Comparison of ENCODE assay signal across 16 cellular contexts in genomic region chrX:25019707-25020390, GRCh38. TPM values are rescaled to one million over a fixed set of nuclear protein-coding genes. Genes with fewer than 3 reads are reported as not detected.
A peak's percentile ranks its signal among the peaks of the same experiment; 100 is the strongest.
DNase-seq lines count a peak whose midpoint lies in the region; ATAC-seq, FAIRE-seq and TF ChIP-seq lines count a peak whose summit lies in the region.
"Had no signal": no experiment of that assay in that cellular context is flagged by ENCODE, and none has a peak within 500 bp of the region (broad histone marks: within the 10 kb centered on the region; RNA-seq: fewer than 3 reads in every experiment).

No MANE protein-coding gene starts in this region.

- CTCF ChIA-PET in HEK293T (lab: Yijun Ruan, JAX), result interaction anchor here (0.7 to 1.3 kb wide), 2 partner anchors 9 to 181 kb away, joined by 3 to 4 read pairs; no protein-coding TSS in a partner anchor

- ATAC-seq in SK-N-SH treated with all-trans-retinoic acid at 6 μM for 48 hours, result 0 out of 3 replicates have a peak, but pooled peaks have one; percentile 11
- no peak for ATAC-seq in HG03108 (IDR thresholded peaks at IDR 0.05; ENCODE audit: unreplicated experiment)

- POLR2A ChIA-PET in HEK293T (lab: Yijun Ruan, JAX), result interaction anchor here (0.9 kb wide), 1 partner anchor 20 kb away, joined by 3 read pairs; no protein-coding TSS in a partner anchor

- H3K79me2 ChIP-seq in keratinocyte (ENCODE audit: control insufficient read depth, insufficient read depth, low read length), result no peaks in the 10 kb centered on the region

- intact Hi-C loops in spleen (cut with DNase I; ENCODE audit: low total_unique reads), result no loop called here

- TF ChIP-seq CTCF in BE2C (IDR thresholded peaks at IDR 0.05; ENCODE audit: low read depth, low read length), result no peak
- TF ChIP-seq CTCF in keratinocyte (optimal IDR thresholded peaks at IDR 0.05 in 1 of 3, IDR thresholded peaks at IDR 0.05 in 1 of 3, conservative IDR thresholded peaks at IDR 0.05 in 1 of 3; ENCODE audit: extremely low read depth in 1 of 3, insufficient read depth in 2 of 3, low read length in 3 of 3), result no peak
- TF ChIP-seq CTCF in spleen (IDR thresholded peaks at IDR 0.05 in 8 of 11, conservative IDR thresholded peaks at IDR 0.05 in 3 of 11), result no peak

- H3K9me3 ChIP-seq in BE2C (no peaks in the 10 kb centered on the region; the same call in 1 of the 2 replicates), keratinocyte (ENCODE audit: control insufficient read depth, low read depth, low read length) (no peaks in the 10 kb centered on the region), spleen (peaks cover 0 to 6% (median 0%) of the 10 kb centered on the region in 8 donors)
- H3K9me3 ChIP-seq: esophagus muscularis mucosa had no signal

- no peaks in the 10 kb centered on the region for H4K20me1 ChIP-seq in keratinocyte (ENCODE audit: control insufficient read depth, extremely low read depth, insufficient read depth, low read length)

- H3K4me1 ChIP-seq in BE2C, result no peaks in the 10 kb centered on the region
- peaks cover 2% of the 10 kb centered on the region for H3K4me1 ChIP-seq in keratinocyte (ENCODE audit: control insufficient read depth, extremely low read depth, insufficient read depth, low read length)
- H3K4me1 ChIP-seq in spleen, result peaks cover 0 to 48% (median 18%) of the 10 kb centered on the region in 6 donors

- 4 to 32% (median 7%) methylated on average over 21 to 22 of the region's 22 CpGs for WGBS in spleen, 5 donors

- no peak overlapping the region for H3K27ac ChIP-seq in keratinocyte (ENCODE audit: control insufficient read depth, insufficient read depth, low read length)
- no peak overlapping the region for H3K27ac ChIP-seq in spleen
- H3K27ac ChIP-seq: esophagus muscularis mucosa had no signal

- no peaks in the 10 kb centered on the region for H3K9me1 ChIP-seq in keratinocyte (ENCODE audit: control insufficient read depth, extremely low read depth, insufficient read depth, low read length)

- H3K9ac ChIP-seq in keratinocyte (ENCODE audit: control insufficient read depth, extremely low read depth, insufficient read depth, low read length), result no peak overlapping the region

- no peak for FAIRE-seq in keratinocyte (lab: Jason Lieb, UNC)

- no peaks in the 10 kb centered on the region for H3K36me3 ChIP-seq in BE2C
- no peaks in the 10 kb centered on the region for H3K36me3 ChIP-seq in keratinocyte (ENCODE audit: control insufficient read depth in 2 of 2, extremely low read depth in 1 of 2, insufficient read depth in 2 of 2, low read length in 2 of 2)
- H3K36me3 ChIP-seq in spleen, result no peaks in the 10 kb centered on the region
- H3K36me3 ChIP-seq: esophagus muscularis mucosa had no signal

- H3K4me3 ChIP-seq in BE2C (ENCODE audit: low read depth, low read length) (peak overlapping the region; percentile 41), keratinocyte (ENCODE audit: control insufficient read depth in 2 of 3, extremely low read depth in 1 of 3, insufficient read depth in 2 of 3, low read depth in 1 of 3, low read length in 3 of 3) (no peak overlapping the region), spleen (peak overlapping the region in 1 of 8 donors; percentile 55)

- dilution Hi-C loops in keratinocyte (cut with MboI; ENCODE audit: extremely low pct_ligation_motif_present, low sequenced_read_pairs), result no loop called here

- DNase-seq in BE2C (no peak), HEK293T (ENCODE audit: extremely low spot score) (peak; percentile 21), keratinocyte (ENCODE audit: low read depth, low spot score) (no peak), Kasumi-1 (lab: John Stamatoyannopoulos, UW) (no peak), SIG-M5 treated with dmso at 0.1 percent for 504 hours (lab: John Stamatoyannopoulos, UW; ENCODE audit: unreplicated experiment) (no peak), spleen (no peak)
- DNase-seq: cerebellar nuclear complex; hippocampal formation; mesenchymal stem cell; NCI-H345; stimulated activated CD4-positive, alpha-beta T cell treated with anti-CD3 and anti-CD28 coated beads, Interleukin-4, amount 100 ng/mL, for 4 hours; T-helper 9 cell had no signal

- no peak overlapping the region for H2AFZ ChIP-seq in keratinocyte (ENCODE audit: control insufficient read depth, low read length)

- H3K4me2 ChIP-seq in keratinocyte (ENCODE audit: control insufficient read depth, extremely low read depth, insufficient read depth, low read depth, low read length), result peak overlapping the region; percentile 32

- H3K27me3 ChIP-seq in BE2C, result peaks cover 90% of the 10 kb centered on the region
- peaks cover 78% of the 10 kb centered on the region for H3K27me3 ChIP-seq in keratinocyte (ENCODE audit: control insufficient read depth, extremely low read depth, insufficient read depth, low read length)
- H3K27me3 ChIP-seq in spleen (replicated peaks in 1 of 7), result peaks cover 14 to 98% (median 85%) of the 10 kb centered on the region in 7 donors

- no peak for TF ChIP-seq POLR2A in spleen (IDR thresholded peaks at IDR 0.05)

TF ChIP-seq in HEK293T, 16 proteins besides CTCF, POLR2A, EP300 and RAD21:
- TF ChIP-seq SUZ12 (IDR thresholded peaks at IDR 0.05) (no peak), ZNF384 (IDR thresholded peaks at IDR 0.05) (no peak)
- TF ChIP-seq, protein P1, sequence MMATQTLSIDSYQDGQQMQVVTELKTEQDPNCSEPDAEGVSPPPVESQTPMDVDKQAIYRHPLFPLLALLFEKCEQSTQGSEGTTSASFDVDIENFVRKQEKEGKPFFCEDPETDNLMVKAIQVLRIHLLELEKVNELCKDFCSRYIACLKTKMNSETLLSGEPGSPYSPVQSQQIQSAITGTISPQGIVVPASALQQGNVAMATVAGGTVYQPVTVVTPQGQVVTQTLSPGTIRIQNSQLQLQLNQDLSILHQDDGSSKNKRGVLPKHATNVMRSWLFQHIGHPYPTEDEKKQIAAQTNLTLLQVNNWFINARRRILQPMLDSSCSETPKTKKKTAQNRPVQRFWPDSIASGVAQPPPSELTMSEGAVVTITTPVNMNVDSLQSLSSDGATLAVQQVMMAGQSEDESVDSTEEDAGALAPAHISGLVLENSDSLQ (IDR thresholded peaks at IDR 0.05), result peak; percentile 82

TF ChIP-seq in SK-N-SH treated with all-trans-retinoic acid at 6 μM for 48 hours, 23 proteins besides CTCF, POLR2A, EP300 and RAD21:
- no peak for TF ChIP-seq RARB (CRISPR knock-in tag; IDR thresholded peaks at IDR 0.05)
- no peak for TF ChIP-seq BACH2 (CRISPR knock-in tag; IDR thresholded peaks at IDR 0.05; ENCODE audit: borderline replicate concordance)
- TF ChIP-seq PPARA (CRISPR knock-in tag; IDR thresholded peaks at IDR 0.05; ENCODE audit: borderline replicate concordance), result no peak
- TF ChIP-seq ZFP30 (CRISPR knock-in tag; IDR thresholded peaks at IDR 0.05), result no peak
- TF ChIP-seq TOX (CRISPR knock-in tag; IDR thresholded peaks at IDR 0.05; ENCODE audit: borderline replicate concordance), result no peak
- TF ChIP-seq, protein P2, sequence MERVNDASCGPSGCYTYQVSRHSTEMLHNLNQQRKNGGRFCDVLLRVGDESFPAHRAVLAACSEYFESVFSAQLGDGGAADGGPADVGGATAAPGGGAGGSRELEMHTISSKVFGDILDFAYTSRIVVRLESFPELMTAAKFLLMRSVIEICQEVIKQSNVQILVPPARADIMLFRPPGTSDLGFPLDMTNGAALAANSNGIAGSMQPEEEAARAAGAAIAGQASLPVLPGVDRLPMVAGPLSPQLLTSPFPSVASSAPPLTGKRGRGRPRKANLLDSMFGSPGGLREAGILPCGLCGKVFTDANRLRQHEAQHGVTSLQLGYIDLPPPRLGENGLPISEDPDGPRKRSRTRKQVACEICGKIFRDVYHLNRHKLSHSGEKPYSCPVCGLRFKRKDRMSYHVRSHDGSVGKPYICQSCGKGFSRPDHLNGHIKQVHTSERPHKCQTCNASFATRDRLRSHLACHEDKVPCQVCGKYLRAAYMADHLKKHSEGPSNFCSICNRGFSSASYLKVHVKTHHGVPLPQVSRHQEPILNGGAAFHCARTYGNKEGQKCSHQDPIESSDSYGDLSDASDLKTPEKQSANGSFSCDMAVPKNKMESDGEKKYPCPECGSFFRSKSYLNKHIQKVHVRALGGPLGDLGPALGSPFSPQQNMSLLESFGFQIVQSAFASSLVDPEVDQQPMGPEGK (CRISPR knock-in tag; IDR thresholded peaks at IDR 0.05; ENCODE audit: borderline replicate concordance), result no peak
- no peak for TF ChIP-seq CSDC2 (CRISPR knock-in tag; IDR thresholded peaks at IDR 0.05)
- no peak for TF ChIP-seq SNAI2 (CRISPR knock-in tag; IDR thresholded peaks at IDR 0.05)
- TF ChIP-seq ZNF70 (CRISPR knock-in tag; IDR thresholded peaks at IDR 0.05), result no peak
- no peak for TF ChIP-seq OSR1 (CRISPR knock-in tag; IDR thresholded peaks at IDR 0.05)
- no peak for TF ChIP-seq ARNTL (CRISPR knock-in tag; IDR thresholded peaks at IDR 0.05; ENCODE audit: borderline replicate concordance, low read depth)
- TF ChIP-seq ZNF565 (CRISPR knock-in tag; conservative IDR thresholded peaks at IDR 0.05; ENCODE audit: low read depth), result no peak
- no peak for TF ChIP-seq CSRNP3 (CRISPR knock-in tag; IDR thresholded peaks at IDR 0.05)
- TF ChIP-seq ZC3H10 (CRISPR knock-in tag; IDR thresholded peaks at IDR 0.05), result no peak
- no peak for TF ChIP-seq ZNF8 (CRISPR knock-in tag; IDR thresholded peaks at IDR 0.05)

RNA-seq across cellular contexts. Expression of gene ARX, which starts 4.1 kb away (rescaled TPM):
- not detected for polyA plus RNA-seq in BE2C (2012; ENCODE audit: insufficient read depth, insufficient read length, low read depth)
- not detected in 3 replicates for polyA plus RNA-seq in keratinocyte
- polyA plus RNA-seq in keratinocyte (2011; ENCODE audit: low read depth), result not detected
- not detected in 2 replicates for polyA plus RNA-seq in keratinocyte (2011; cell fraction: cytosol; rRNA removed)
- not detected in 2 replicates for polyA plus RNA-seq in keratinocyte (2011; cell fraction: nucleus; rRNA removed)
- not detected in 2 replicates for polyA plus RNA-seq in keratinocyte (2012; ENCODE audit: low replicate concordance)
- polyA minus RNA-seq in keratinocyte, result not detected in 3 replicates
- polyA minus RNA-seq in keratinocyte (2011; cell fraction: cytosol; rRNA and poly(A)+ RNA removed), result not detected
- polyA minus RNA-seq in keratinocyte (2011; cell fraction: nucleus; rRNA and poly(A)+ RNA removed), result not detected in 2 replicates
- under 1 TPM in 2 of 7 donors, not detected in 5; 0.26 to 0.32 TPM for total RNA-seq in spleen
- not detected for polyA plus RNA-seq in spleen
- total RNA-seq: esophagus muscularis mucosa had no signal
- polyA plus RNA-seq: BJ had no signal
